Comparison of ENCODE assay signal across 1 cellular context in genomic region chr22:19921544-19922081, GRCh38.
TF ChIP-seq lines count a peak whose summit lies in the region.

No MANE protein-coding gene starts in this region.

TF ChIP-seq in K562, 482 proteins besides CTCF, POLR2A, EP300 and RAD21 (continued from another document):
- TF ChIP-seq ZNF124 (CRISPR knock-in tag; IDR thresholded peaks at IDR 0.05) (0 out of 2 replicates have a peak, but pooled peaks have one; percentile 35), SLC30A9 (CRISPR knock-in tag; IDR thresholded peaks at IDR 0.05) (no peak)
